ENCODE assay signal across 15 cellular contexts in genomic region chr4:139659735-139660424, GRCh38. TPM values are rescaled to one million over a fixed set of nuclear protein-coding genes. Genes with fewer than 3 reads are reported as not detected.
DNase-seq lines count a peak whose midpoint lies in the region; ATAC-seq, FAIRE-seq and TF ChIP-seq lines count a peak whose summit lies in the region.
"Had no signal": no experiment of that assay in that cellular context is flagged by ENCODE, and none has a peak within 500 bp of the region (broad histone marks: within the 10 kb centered on the region; RNA-seq: fewer than 3 reads in every experiment).

No MANE protein-coding gene starts in this region.

- no peaks in the 10 kb centered on the region for H3K9me3 Mint-ChIP-seq in CD4-positive, CD25-positive, alpha-beta regulatory T cell
- no peaks in the 10 kb centered on the region for H3K9me3 Mint-ChIP-seq in neural progenitor cell
- H3K9me3 Mint-ChIP-seq: CD8-positive, alpha-beta memory T cell had no signal

- BruUV-seq in endothelial cell of umbilical vein (replicated peaks; lab: Mats Ljungman, UMichigan) = no TSS peak

- no peaks in the 10 kb centered on the region for H3K36me3 Mint-ChIP-seq in CD4-positive, CD25-positive, alpha-beta regulatory T cell
- no peaks in the 10 kb centered on the region for H3K36me3 Mint-ChIP-seq in neural progenitor cell
- H3K36me3 Mint-ChIP-seq: CD8-positive, alpha-beta memory T cell had no signal

- no peaks in the 10 kb centered on the region for H3K27me3 ChIP-seq in CD4-positive, CD25-positive, alpha-beta regulatory T cell (ENCODE audit: control insufficient read depth, insufficient read depth, low read length)
- H3K27me3 ChIP-seq in endothelial cell of umbilical vein (ENCODE audit: control insufficient read depth in 2 of 2, insufficient read depth in 2 of 2, low read length in 2 of 2) = no peaks in the 10 kb centered on the region
- no peaks in the 10 kb centered on the region for H3K27me3 ChIP-seq in neural progenitor cell

- H3F3A ChIP-seq in neural progenitor cell (ENCODE audit: low read depth) = peaks cover 15% of the 10 kb centered on the region

- peaks cover 22% of the 10 kb centered on the region for H3K4me1 ChIP-seq in CD4-positive, CD25-positive, alpha-beta regulatory T cell (ENCODE audit: control insufficient read depth, insufficient read depth, low read length, poor library complexity, severe bottlenecking)
- H3K4me1 ChIP-seq in endothelial cell of umbilical vein (ENCODE audit: control insufficient read depth, extremely low read depth, insufficient read depth, low read length) (peaks cover 45% of the 10 kb centered on the region), neural progenitor cell (peaks cover 19% of the 10 kb centered on the region)

- dilution Hi-C loops in endothelial cell of umbilical vein (cut with MboI; ENCODE audit: extremely low pct_ligation_motif_present, low sequenced_read_pairs) = no loop called here

- peak overlapping the region; percentile 8 for H3K4me2 ChIP-seq in endothelial cell of umbilical vein (ENCODE audit: insufficient read depth, low read length)
- H3K4me2 ChIP-seq in neural progenitor cell = no peak overlapping the region

- H3K27ac Mint-ChIP-seq in CD4-positive, CD25-positive, alpha-beta regulatory T cell = peak overlapping the region in 2 of 3 donors; percentile 55 to 97
- peak overlapping the region; percentile 43 for H3K27ac Mint-ChIP-seq in neural progenitor cell
- H3K27ac Mint-ChIP-seq: B cell had no signal

- TF ChIP-seq POLR2A in GM12891 (IDR thresholded peaks at IDR 0.05; ENCODE audit: low read depth, low read length) (no peak), endothelial cell of umbilical vein (IDR thresholded peaks at IDR 0.05; ENCODE audit: low read depth, low read length) (no peak)

- H3K9ac ChIP-seq in endothelial cell of umbilical vein (replicated peaks; ENCODE audit: extremely low read depth, insufficient read depth, low read length) = no peak overlapping the region
- H3K9ac ChIP-seq in neural progenitor cell = no peak overlapping the region

- H3K79me2 ChIP-seq in endothelial cell of umbilical vein (ENCODE audit: control insufficient read depth, insufficient read depth, low read length) (no peaks in the 10 kb centered on the region), neural progenitor cell (ENCODE audit: low read depth) (no peaks in the 10 kb centered on the region)

- H3K27me3 Mint-ChIP-seq in CD4-positive, CD25-positive, alpha-beta regulatory T cell = no peaks in the 10 kb centered on the region
- H3K27me3 Mint-ChIP-seq in neural progenitor cell (ENCODE audit: insufficient read depth, low read depth) = peaks cover 3% of the 10 kb centered on the region

- H4K20me1 ChIP-seq in endothelial cell of umbilical vein (replicated peaks; ENCODE audit: control insufficient read depth, extremely low read depth, insufficient read depth, low read length) (no peaks in the 10 kb centered on the region), neural progenitor cell (ENCODE audit: low read depth) (no peaks in the 10 kb centered on the region)

- no peak overlapping the region for H3K4me3 ChIP-seq in CD4-positive, CD25-positive, alpha-beta regulatory T cell (ENCODE audit: low read depth, low read length)
- no peak overlapping the region for H3K4me3 ChIP-seq in endothelial cell of umbilical vein (replicated peaks in 1 of 3; ENCODE audit: insufficient read depth in 1 of 3, low read depth in 1 of 3, low read length in 3 of 3)
- H3K4me3 ChIP-seq in neural progenitor cell = no peak overlapping the region
- H3K4me3 ChIP-seq: SK-N-MC had no signal

- ATAC-seq in CD4-positive, CD25-positive, alpha-beta regulatory T cell (ENCODE audit: low read depth in 2 of 2) = no peak
- ATAC-seq in HG03196 (IDR thresholded peaks at IDR 0.05; ENCODE audit: unreplicated experiment) = no peak
- no peak for ATAC-seq in HG02885 (IDR thresholded peaks at IDR 0.05; ENCODE audit: poor library complexity, unreplicated experiment)
- ATAC-seq: PC-3 had no signal

- peaks cover 20 to 47% (median 31%) of the 10 kb centered on the region in 4 donors for H3K4me1 Mint-ChIP-seq in CD4-positive, CD25-positive, alpha-beta regulatory T cell
- peaks cover 37% of the 10 kb centered on the region for H3K4me1 Mint-ChIP-seq in neural progenitor cell

- peak; percentile 31 for FAIRE-seq in GM12891 (lab: Jason Lieb, UNC)
- no peak for FAIRE-seq in endothelial cell of umbilical vein (lab: Jason Lieb, UNC)

- no peaks in the 10 kb centered on the region for H3K36me3 ChIP-seq in CD4-positive, CD25-positive, alpha-beta regulatory T cell (ENCODE audit: control insufficient read depth, insufficient read depth, low read length)
- H3K36me3 ChIP-seq in endothelial cell of umbilical vein (ENCODE audit: control insufficient read depth in 2 of 2, extremely low read depth in 1 of 2, insufficient read depth in 2 of 2, low read length in 2 of 2) = no peaks in the 10 kb centered on the region
- no peaks in the 10 kb centered on the region for H3K36me3 ChIP-seq in neural progenitor cell

- POLR2A ChIA-PET in endothelial cell of umbilical vein (lab: Charles Lee) = no interaction called here

- H3K9me3 ChIP-seq in CD4-positive, CD25-positive, alpha-beta regulatory T cell (ENCODE audit: control insufficient read depth in 2 of 2, low read length in 2 of 2) = no peaks in the 10 kb centered on the region
- no peaks in the 10 kb centered on the region for H3K9me3 ChIP-seq in endothelial cell of umbilical vein (replicated peaks; ENCODE audit: control insufficient read depth, insufficient read depth, low read length)
- no peaks in the 10 kb centered on the region for H3K9me3 ChIP-seq in neural progenitor cell (ENCODE audit: low read depth)

- H3K4me3 Mint-ChIP-seq in CD4-positive, CD25-positive, alpha-beta regulatory T cell = peak overlapping the region in 2 of 4 donors; percentile 1 to 24
- no peak overlapping the region for H3K4me3 Mint-ChIP-seq in neural progenitor cell
- H3K4me3 Mint-ChIP-seq: B cell; CD8-positive, alpha-beta memory T cell had no signal

- DNase-seq in CD4-positive, CD25-positive, alpha-beta regulatory T cell = no peak
- DNase-seq in GM12891 (ENCODE audit: insufficient read length, low spot score) (no peak), endothelial cell of umbilical vein (ENCODE audit: low read depth, low spot score) (peak; percentile 8), neural progenitor cell (ENCODE audit: low spot score) (no peak), SHP77 (lab: John Stamatoyannopoulos, UW) (no peak)
- DNase-seq: CD8-positive, alpha-beta memory T cell; H7; NCI-H1048; NCI-H226; NCI-H69; PC-3 had no signal

- CTCF ChIA-PET in endothelial cell of umbilical vein (lab: Charles Lee) = interaction anchor here (1.0 to 1.4 kb wide), 3 partner anchors 10 to 700 kb away, joined by 3 to 10 read pairs (median 6); no protein-coding TSS in a partner anchor

- intact Hi-C loops in endothelial cell of umbilical vein (cut with micrococcal nuclease) = loop anchor here (5.0 kb wide), 3 partner anchors 102 to 952 kb away; no protein-coding TSS in a partner anchor

- no peak overlapping the region for H2AFZ ChIP-seq in endothelial cell of umbilical vein (ENCODE audit: low read depth, low read length)
- no peak overlapping the region for H2AFZ ChIP-seq in neural progenitor cell (replicated peaks)

- no peaks in the 10 kb centered on the region for H3K9me1 ChIP-seq in endothelial cell of umbilical vein (replicated peaks; ENCODE audit: control insufficient read depth, extremely low read depth, insufficient read depth, low read length)

- TF ChIP-seq CTCF in endothelial cell of umbilical vein (IDR thresholded peaks at IDR 0.05; ENCODE audit: extremely low read depth in 1 of 2, insufficient read depth in 1 of 2, low read depth in 1 of 2, low read length in 2 of 2) (no peak), neural progenitor cell (IDR thresholded peaks at IDR 0.05) (no peak)

- no peak overlapping the region for H3K27ac ChIP-seq in CD4-positive, CD25-positive, alpha-beta regulatory T cell (ENCODE audit: insufficient read depth, low read length, poor library complexity, severe bottlenecking)
- H3K27ac ChIP-seq in endothelial cell of umbilical vein (ENCODE audit: insufficient read depth, low read depth, low read length) = no peak overlapping the region
- no peak overlapping the region for H3K27ac ChIP-seq in neural progenitor cell
- H3K27ac ChIP-seq: SK-N-MC had no signal

TF ChIP-seq in GM12891, 5 proteins besides CTCF, POLR2A, EP300 and RAD21:
- TF ChIP-seq POLR2AphosphoS5 (IDR thresholded peaks at IDR 0.05; ENCODE audit: low read depth, low read length) = no peak

TF ChIP-seq in endothelial cell of umbilical vein, 7 proteins besides CTCF, POLR2A, EP300 and RAD21:
- TF ChIP-seq POLR2AphosphoS5 (IDR thresholded peaks at IDR 0.05; ENCODE audit: insufficient read depth, low read depth, low read length) = no peak
- TF ChIP-seq EZH2 (IDR thresholded peaks at IDR 0.05; ENCODE audit: borderline replicate concordance, low read depth, low read length, severe bottlenecking) = no peak
- TF ChIP-seq JUN (IDR thresholded peaks at IDR 0.05; ENCODE audit: borderline replicate concordance, insufficient read depth, insufficient read length, low read depth) = no peak
- TF ChIP-seq GATA2 (IDR thresholded peaks at IDR 0.05; ENCODE audit: insufficient read depth, insufficient read length, low read depth, low read length) = no peak
- TF ChIP-seq MAX (IDR thresholded peaks at IDR 0.05; ENCODE audit: insufficient read depth, insufficient read length) = no peak
- no peak for TF ChIP-seq MYC (IDR thresholded peaks at IDR 0.05; ENCODE audit: low read depth, low read length)
- TF ChIP-seq FOS (IDR thresholded peaks at IDR 0.05; ENCODE audit: borderline replicate concordance, insufficient read depth, low read length) = no peak

RNA-seq across cellular contexts. Expression of gene MGST2, which starts 5.7 kb away (rescaled TPM):
- 12.3 TPM for total RNA-seq in CD4-positive, CD25-positive, alpha-beta regulatory T cell
- polyA plus RNA-seq in CD4-positive, CD25-positive, alpha-beta regulatory T cell = 10 to 100 TPM; 33.1 to 64.9 (median 46.4) TPM
- polyA plus RNA-seq in GM12891 (2012; ENCODE audit: low read depth, missing spikeins) = 33.4 TPM
- total RNA-seq in endothelial cell of umbilical vein (62.4 and 64.3 TPM in 2 replicates), neural progenitor cell (ENCODE audit: low replicate concordance) (4.4 and 7.1 TPM in 2 replicates)
- polyA plus RNA-seq in endothelial cell of umbilical vein = 57.3 and 78.9 TPM in 2 replicates
- polyA plus RNA-seq in endothelial cell of umbilical vein (2011; cell fraction: cytosol; rRNA removed) = 59.1 and 66.0 TPM in 2 replicates
- 21.2 and 30.8 TPM in 2 replicates for polyA plus RNA-seq in endothelial cell of umbilical vein (2011; cell fraction: nucleus; rRNA removed)
- 36.4 and 47.7 TPM in 2 replicates for polyA plus RNA-seq in endothelial cell of umbilical vein (2012)
- polyA minus RNA-seq in endothelial cell of umbilical vein = 21.0 and 22.2 TPM in 2 replicates
- polyA minus RNA-seq in endothelial cell of umbilical vein (2011; cell fraction: cytosol; rRNA and poly(A)+ RNA removed) = 15.0 TPM
- 19.6 and 25.7 TPM in 2 replicates for polyA minus RNA-seq in endothelial cell of umbilical vein (2011; cell fraction: nucleus; rRNA and poly(A)+ RNA removed)
